10 cellular contexts compared by ENCODE assay signal in genomic region chr15:78018968-78019644, GRCh38. TPM values are rescaled to one million over a fixed set of nuclear protein-coding genes. Genes with fewer than 3 reads are reported as not detected.
DNase-seq lines count a peak whose midpoint lies in the region; ATAC-seq and TF ChIP-seq lines count a peak whose summit lies in the region.
"Had no signal": no experiment of that assay in that cellular context is flagged by ENCODE, and none has a peak within 500 bp of the region (broad histone marks: within the 10 kb centered on the region; RNA-seq: fewer than 3 reads in every experiment).

No MANE protein-coding gene starts in this region.

- H3K4me3 Mint-ChIP-seq in T-helper 1 cell treated with Interleukin-12 subunit alpha and Interleukin-12 subunit beta and Interleukin-4 antibody, amounts not matched to agents 30 μg/mL and 1 μg/mL, for 36 hours: peak overlapping the region; percentile 45
- H3K4me3 Mint-ChIP-seq in progenitor cell of endocrine pancreas (ENCODE audit: low read depth): no peak overlapping the region

- H3K9me3 Mint-ChIP-seq in T-helper 1 cell treated with Interleukin-12 subunit alpha and Interleukin-12 subunit beta and Interleukin-4 antibody, amounts not matched to agents 30 μg/mL and 1 μg/mL, for 36 hours: no peaks in the 10 kb centered on the region
- no peaks in the 10 kb centered on the region for H3K9me3 Mint-ChIP-seq in progenitor cell of endocrine pancreas (ENCODE audit: low read depth)

- H3K4me1 Mint-ChIP-seq in T-helper 1 cell treated with Interleukin-12 subunit alpha and Interleukin-12 subunit beta and Interleukin-4 antibody, amounts not matched to agents 30 μg/mL and 1 μg/mL, for 36 hours (ENCODE audit: low read depth): peaks cover 33% of the 10 kb centered on the region
- no peaks in the 10 kb centered on the region for H3K4me1 Mint-ChIP-seq in progenitor cell of endocrine pancreas (ENCODE audit: low read depth)

- peaks cover 54% of the 10 kb centered on the region for H3K36me3 ChIP-seq in adipocyte (ENCODE audit: control insufficient read depth, insufficient read depth, low read length, severe bottlenecking)
- H3K36me3 ChIP-seq in prostate gland: peaks cover 0 to 5% of the 10 kb centered on the region in 2 donors

- H3K4me1 ChIP-seq in adipocyte (ENCODE audit: control insufficient read depth, insufficient read depth, low read length): peaks cover 39% of the 10 kb centered on the region
- peaks cover 17% of the 10 kb centered on the region for H3K4me1 ChIP-seq in prostate gland (replicated peaks)

- no peak for ATAC-seq in esophagus mucosa

- WGBS in prostate gland: 41% methylated on average over 11 of the region's 11 CpGs

- H3K27me3 ChIP-seq in HL-60 (ENCODE audit: insufficient read depth, poor library complexity, severe bottlenecking): no peaks in the 10 kb centered on the region
- no peaks in the 10 kb centered on the region for H3K27me3 ChIP-seq in adipocyte (replicated peaks; ENCODE audit: control insufficient read depth, insufficient read depth, low read length)
- no peaks in the 10 kb centered on the region for H3K27me3 ChIP-seq in prostate gland (replicated peaks; ENCODE audit: insufficient read depth)

- H3K27me3 Mint-ChIP-seq in T-helper 1 cell treated with Interleukin-12 subunit alpha and Interleukin-12 subunit beta and Interleukin-4 antibody, amounts not matched to agents 30 μg/mL and 1 μg/mL, for 36 hours (ENCODE audit: low read depth): no peaks in the 10 kb centered on the region
- H3K27me3 Mint-ChIP-seq in progenitor cell of endocrine pancreas: no peaks in the 10 kb centered on the region

- H3K27ac ChIP-seq in HL-60 (replicated peaks) (peak overlapping the region; percentile 68), prostate gland (peak overlapping the region; percentile 55 to 72)

- peaks cover 49% of the 10 kb centered on the region for H3K36me3 Mint-ChIP-seq in T-helper 1 cell treated with Interleukin-12 subunit alpha and Interleukin-12 subunit beta and Interleukin-4 antibody, amounts not matched to agents 30 μg/mL and 1 μg/mL, for 36 hours (ENCODE audit: low read depth)
- peaks cover 3% of the 10 kb centered on the region for H3K36me3 Mint-ChIP-seq in progenitor cell of endocrine pancreas (ENCODE audit: insufficient read depth)

- TF ChIP-seq POLR2A in prostate gland (IDR thresholded peaks at IDR 0.05): no peak

- intact Hi-C loops in prostate gland (cut with DNase I): no loop called here

- no peak for DNase-seq in T-helper 1 cell
- peak in 1 of 2 experiments; percentile 87 for DNase-seq in HL-60 (ENCODE audit: low read depth in 1 of 2, low spot score in 1 of 2)
- DNase-seq in adipocyte (ENCODE audit: low read depth): no peak
- no peak for DNase-seq in prostate gland (ENCODE audit: low spot score)
- DNase-seq in stimulated activated CD8-positive, alpha-beta memory T cell treated with anti-CD3 and anti-CD28 coated beads, Interleukin-4, amount 100 ng/mL, for 48 hours: no peak
- no peak for DNase-seq in progenitor cell of endocrine pancreas (ENCODE audit: low spot score, unreplicated experiment)
- DNase-seq: ACHN, NCI-H226 had no signal

- peak overlapping the region; percentile 85 for H3K27ac Mint-ChIP-seq in T-helper 1 cell treated with Interleukin-12 subunit alpha and Interleukin-12 subunit beta and Interleukin-4 antibody, amounts not matched to agents 30 μg/mL and 1 μg/mL, for 36 hours
- H3K27ac Mint-ChIP-seq in progenitor cell of endocrine pancreas: no peak overlapping the region

- H3K4me3 ChIP-seq in HL-60 (replicated peaks; ENCODE audit: insufficient read depth, low read length): no peak overlapping the region
- H3K4me3 ChIP-seq in adipocyte (ENCODE audit: low read length): no peak overlapping the region
- no peak overlapping the region for H3K4me3 ChIP-seq in prostate gland

- peak overlapping the region; percentile 1 for H3K9ac ChIP-seq in adipocyte (ENCODE audit: low read length)

- H3K9me3 ChIP-seq in adipocyte (ENCODE audit: control insufficient read depth, low read length): no peaks in the 10 kb centered on the region
- H3K9me3 ChIP-seq in prostate gland: no peaks in the 10 kb centered on the region

- no peak for TF ChIP-seq CTCF in HL-60 (IDR thresholded peaks at IDR 0.05; ENCODE audit: insufficient read depth, low read length)
- no peak for TF ChIP-seq CTCF in prostate gland (IDR thresholded peaks at IDR 0.05)
- no peak for TF ChIP-seq CTCF in progenitor cell of endocrine pancreas (IDR thresholded peaks at IDR 0.05; ENCODE audit: unreplicated experiment)

RNA-seq across cellular contexts. Expression of gene TBC1D2B, which starts 58.4 kb away (rescaled TPM):
- total RNA-seq in prostate gland: 10 to 100 TPM; 21.5 to 49.5 TPM
- total RNA-seq in esophagus mucosa: 18.6 TPM
- 10.8 and 15.4 TPM in 2 replicates for total RNA-seq in progenitor cell of endocrine pancreas
